ENCODE assay signal across 8 cellular contexts in the genomic region with DNA sequence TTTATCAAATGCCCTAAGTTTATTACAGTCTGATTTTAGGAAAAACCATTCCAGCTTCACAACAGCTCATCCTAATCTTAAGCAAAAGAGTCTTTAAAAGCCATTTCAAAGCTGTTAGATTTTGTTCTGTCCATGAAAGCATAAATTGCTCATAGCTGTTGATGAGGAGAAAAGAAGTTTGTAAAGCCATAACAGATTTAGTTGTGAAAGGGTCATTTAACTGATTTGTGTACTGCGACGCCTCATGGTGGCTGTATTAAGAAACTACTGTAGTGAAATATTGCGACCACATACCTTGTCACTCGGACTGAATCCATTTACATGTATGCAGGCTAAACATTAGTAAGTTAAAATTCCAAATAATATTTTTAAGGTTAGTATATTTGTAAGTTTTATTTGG. TPM values are rescaled to one million over a fixed set of nuclear protein-coding genes. Genes with fewer than 3 reads are reported as not detected.
A peak's percentile ranks its signal among the peaks of the same experiment; 100 is the strongest.
DNase-seq lines count a peak whose midpoint lies in the region; ATAC-seq and TF ChIP-seq lines count a peak whose summit lies in the region.

No MANE protein-coding gene starts in this region.

- peak in 5 of 7 experiments; percentile 11 to 45 (median 37) for TF ChIP-seq CTCF in body of pancreas (IDR thresholded peaks at IDR 0.05)
- peak in 2 of 6 experiments; percentile 17 to 32 for TF ChIP-seq CTCF in adrenal gland (IDR thresholded peaks at IDR 0.05)
- no peak for TF ChIP-seq CTCF in left lung (IDR thresholded peaks at IDR 0.05)

- intact Hi-C loops in body of pancreas (cut with DNase I) (no loop called here), adrenal gland (cut with DNase I) (no loop called here), left lung (cut with DNase I) (no loop called here)

- DNase-seq in EH (ENCODE audit: low read depth) = peak; percentile 17
- peak; percentile 27 to 31 for DNase-seq in Kasumi-1 (lab: John Stamatoyannopoulos, UW)
- peak in 2 of 4 donors; percentile 10 to 14 for DNase-seq in body of pancreas
- peak; percentile 16 for DNase-seq in myocyte (ENCODE audit: low read depth)
- no peak for DNase-seq in adrenal gland
- DNase-seq in LoVo (ENCODE audit: low spot score) = no peak
- DNase-seq in left lung = no peak

- TF ChIP-seq POLR2A in body of pancreas (IDR thresholded peaks at IDR 0.05) (no peak), adrenal gland (IDR thresholded peaks at IDR 0.05) (no peak)

- H3K27me3 ChIP-seq in body of pancreas (no peaks in the 10 kb centered on the region), adrenal gland (no peaks in the 10 kb centered on the region), left lung (no peaks in the 10 kb centered on the region)

- WGBS in body of pancreas, 2 donors = 57 to 70% methylated on average over 4 of the region's 4 CpGs
- 77 to 84% (median 82%) methylated on average over 4 of the region's 4 CpGs for WGBS in adrenal gland, 4 donors

- H3K36me3 ChIP-seq in body of pancreas (replicated peaks in 1 of 2; ENCODE audit: insufficient read depth in 1 of 2, low read depth in 2 of 2) (no peaks in the 10 kb centered on the region), adrenal gland (replicated peaks in 1 of 2) (no peaks in the 10 kb centered on the region), left lung (no peaks in the 10 kb centered on the region)

- no peak overlapping the region for H3K4me3 ChIP-seq in body of pancreas
- H3K4me3 ChIP-seq in adrenal gland = no peak overlapping the region
- no peak overlapping the region for H3K4me3 ChIP-seq in left lung

- no peak for ATAC-seq in body of pancreas
- no peak for ATAC-seq in HG03196 (IDR thresholded peaks at IDR 0.05; ENCODE audit: unreplicated experiment)
- ATAC-seq in left lung = no peak

- H3K27ac ChIP-seq in body of pancreas (no peak overlapping the region), adrenal gland (no peak overlapping the region), left lung (no peak overlapping the region)

- H3K4me1 ChIP-seq in body of pancreas (peaks cover 15% of the 10 kb centered on the region), adrenal gland (replicated peaks in 1 of 2) (peaks cover 4 to 10% of the 10 kb centered on the region in 2 donors), left lung (no peaks in the 10 kb centered on the region)

- H3K9me3 ChIP-seq in body of pancreas (no peaks in the 10 kb centered on the region), adrenal gland (replicated peaks in 1 of 3) (no peaks in the 10 kb centered on the region), left lung (no peaks in the 10 kb centered on the region)

RNA-seq across cellular contexts. Expression of gene BBX, which starts 20.9 kb away (rescaled TPM):
- total RNA-seq in body of pancreas = 10 to 100 TPM; 17.5 to 28.8 TPM
- total RNA-seq in myocyte = 46.5 and 59.2 TPM in 2 replicates
- 16.3 TPM for polyA plus RNA-seq in myocyte (2012)
- total RNA-seq in adrenal gland = 100 to 1,000 TPM in 6 of 8 donors, 10 to 100 TPM in 2; 87.5 to 208 (median 122) TPM
- 10 to 100 TPM; 12.8 to 72.1 (median 19.4) TPM for polyA plus RNA-seq in adrenal gland
- total RNA-seq in left lung = 10 to 100 TPM; 44.3 to 58.6 TPM

Comparison
In these comparisons a context has a peak if more than half of its experiments do, and no peak if none do; other contexts are left out.
1. DNase-seq: peak in EH (single experiment), Kasumi-1 (2 of 2) and myocyte (single experiment); none in adrenal gland (0 of 7), LoVo (single experiment) and left lung (0 of 2).
2. CTCF ChIP-seq: peak in body of pancreas (5 of 7); none in left lung (0 of 2).